Comparison of ENCODE assay signal across 29 cellular contexts in genomic region chr13:59568306-59568705, GRCh38.
"Had no signal": no experiment of that assay in that cellular context is flagged by ENCODE, and none has a peak within 500 bp of the region (broad histone marks: within the 10 kb centered on the region; RNA-seq: fewer than 3 reads in every experiment).

No MANE protein-coding gene starts in this region.

- H3K4me3 ChIP-seq: MG63 had no signal

- H3K27me3 Mint-ChIP-seq: activated B cell treated with CpG ODN at 0.5 μM for 24 hours; activated CD4-positive, alpha-beta T cell treated with anti-CD3 and anti-CD28 coated beads, Interleukin-2, amount 10 ng/mL, durations not matched to agents 24 days and 14 days; activated CD8-positive, alpha-beta memory T cell treated with anti-CD3 and anti-CD28 coated beads, Interleukin-2, amount 10 ng/mL, durations not matched to agents 7 days and 5 days had no signal

- H3K4me3 Mint-ChIP-seq: activated B cell treated with CpG ODN at 0.5 μM for 24 hours; activated CD4-positive, alpha-beta T cell treated with anti-CD3 and anti-CD28 coated beads, Interleukin-2, amount 10 ng/mL, durations not matched to agents 24 days and 14 days; activated CD8-positive, alpha-beta memory T cell treated with anti-CD3 and anti-CD28 coated beads, Interleukin-2, amount 10 ng/mL, durations not matched to agents 7 days and 5 days; activated naive CD8-positive, alpha-beta T cell; activated T-cell treated with anti-CD3 and anti-CD28 coated beads, Interleukin-2, amount 50 U/mL, for 24 hours; activated T-helper 1 cell treated with anti-CD3 and anti-CD28 coated beads, Interleukin-12 subunit alpha, Interleukin-12 subunit beta, Interleukin-2, Interleukin-4 antibody, amounts not matched to agents 30 ng/mL and 10 ng/mL and 1 ng/mL, durations not matched to agents 14 hours and 24 hours and 36 hours; T-helper 1 cell treated with Interleukin-12 subunit alpha and Interleukin-12 subunit beta and Interleukin-4 antibody, amounts not matched to agents 30 μg/mL and 1 μg/mL, for 36 hours had no signal

- H3K36me3 ChIP-seq: MG63 had no signal

- DNase-seq: activated B cell treated with CpG ODN at 0.5 μM for 24 hours; activated CD4-positive, alpha-beta T cell treated with anti-CD3 and anti-CD28 coated beads for 1 hour; activated CD4-positive, alpha-beta T cell treated with anti-CD3 and anti-CD28 coated beads, Interleukin-2, amount 10 ng/mL, durations not matched to agents 24 days and 14 days; activated CD4-positive, alpha-beta T cell treated with anti-CD3 and anti-CD28 coated beads, Interleukin-2, amount 50 U/mL, for 48 hours; activated CD8-positive, alpha-beta memory T cell treated with anti-CD3 and anti-CD28 coated beads, Interleukin-2, amount 10 ng/mL, durations not matched to agents 7 days and 5 days; activated effector memory CD4-positive, alpha-beta T cell treated with anti-CD3 and anti-CD28 coated beads, Interleukin-2, amount 50 U/mL, for 16 hours; activated naive CD4-positive, alpha-beta T cell treated with Interleukin-2 at 50 U/mL for 16 hours; activated T-cell treated with anti-CD3 and anti-CD28 coated beads, Interleukin-2, amount 50 U/mL, for 24 hours; MG63; MV-4-11; NCI-H1092 treated with DMSO at 0.1 percent for 48 hours; NCI-H1417 treated with DMSO at 0.1 percent for 48 hours; NCI-H1694; NCI-H2029; NCI-H2107; NCI-H345; NCI-H510A; NCI-H526 treated with DMSO at 0.1 percent for 48 hours; NCI-H82; OCI-M1; RPMI8226; T-helper 9 cell had no signal

- H3K9me3 ChIP-seq: MG63 had no signal

- H3K27ac ChIP-seq: KMS-11 had no signal

- H3K4me2 ChIP-seq: KMS-11 had no signal

- H3K9me3 Mint-ChIP-seq: activated B cell treated with CpG ODN at 0.5 μM for 24 hours; T-helper 1 cell treated with Interleukin-12 subunit alpha and Interleukin-12 subunit beta and Interleukin-4 antibody, amounts not matched to agents 30 μg/mL and 1 μg/mL, for 36 hours had no signal

- H3K9ac ChIP-seq: KMS-11 had no signal

- H3K36me3 Mint-ChIP-seq: activated CD8-positive, alpha-beta memory T cell treated with anti-CD3 and anti-CD28 coated beads, Interleukin-2, amount 10 ng/mL, durations not matched to agents 7 days and 5 days; activated naive CD8-positive, alpha-beta T cell had no signal

- ATAC-seq: activated CD8-positive, alpha-beta memory T cell treated with anti-CD3 and anti-CD28 coated beads, Interleukin-2, amount 10 ng/mL, durations not matched to agents 7 days and 5 days; Panc1; Right ventricle myocardium inferior; SK-N-SH treated with all-trans-retinoic acid at 6 μM for 48 hours had no signal

- H3K27ac Mint-ChIP-seq: activated B cell treated with CpG ODN at 0.5 μM for 24 hours; activated CD4-positive, alpha-beta T cell treated with anti-CD3 and anti-CD28 coated beads, Interleukin-2, amount 10 ng/mL, durations not matched to agents 24 days and 14 days; activated CD8-positive, alpha-beta memory T cell treated with anti-CD3 and anti-CD28 coated beads, Interleukin-2, amount 10 ng/mL, durations not matched to agents 7 days and 5 days; activated naive CD8-positive, alpha-beta T cell; activated T-cell treated with anti-CD3 and anti-CD28 coated beads, Interleukin-2, amount 50 U/mL, for 24 hours; activated T-helper 1 cell treated with anti-CD3 and anti-CD28 coated beads, Interleukin-12 subunit alpha, Interleukin-12 subunit beta, Interleukin-2, Interleukin-4 antibody, amounts not matched to agents 30 ng/mL and 10 ng/mL and 1 ng/mL, durations not matched to agents 14 hours and 24 hours and 36 hours; T-helper 1 cell treated with Interleukin-12 subunit alpha and Interleukin-12 subunit beta and Interleukin-4 antibody, amounts not matched to agents 30 μg/mL and 1 μg/mL, for 36 hours had no signal

- H3K4me1 Mint-ChIP-seq: activated B cell treated with CpG ODN at 0.5 μM for 24 hours had no signal
